Comparison of ENCODE assay signal across 12 cellular contexts in genomic region chr9:68933434-68934318, GRCh38.
DNase-seq lines count a peak whose midpoint lies in the region; ATAC-seq and TF ChIP-seq lines count a peak whose summit lies in the region.
"Had no signal": no experiment of that assay in that cellular context is flagged by ENCODE, and none has a peak within 500 bp of the region (broad histone marks: within the 10 kb centered on the region; RNA-seq: fewer than 3 reads in every experiment).

No MANE protein-coding gene starts in this region.

- H3K9me3 ChIP-seq in Caco-2 (no peaks in the 10 kb centered on the region), uterus (no peaks in the 10 kb centered on the region)
- H3K9me3 ChIP-seq: esophagus squamous epithelium had no signal

- H3K27ac ChIP-seq in uterus: peak overlapping the region in 1 of 2 donors; percentile 42

- POLR2A ChIA-PET in Caco-2 (lab: Charles Lee): no interaction called here

- TF ChIP-seq POLR2A in uterus (IDR thresholded peaks at IDR 0.05): no peak

- no peaks in the 10 kb centered on the region for H3K27me3 ChIP-seq in Caco-2 (replicated peaks; ENCODE audit: control insufficient read depth, insufficient read depth, low read length)
- no peaks in the 10 kb centered on the region for H3K27me3 ChIP-seq in uterus
- H3K27me3 ChIP-seq: esophagus squamous epithelium had no signal

- H3K4me1 Mint-ChIP-seq in Caco-2 (ENCODE audit: low read depth, unreplicated experiment): no peaks in the 10 kb centered on the region

- H3K27me3 Mint-ChIP-seq in Caco-2 (ENCODE audit: insufficient read depth, unreplicated experiment): no peaks in the 10 kb centered on the region
- H3K27me3 Mint-ChIP-seq: brain, IgD-negative memory B cell had no signal

- H3K4me3 ChIP-seq in GM08714 (ENCODE audit: low read length) (peak overlapping the region; percentile 35; the same call in 1 of the 2 replicates), Caco-2 (ENCODE audit: low read depth, low read length) (no peak overlapping the region), uterus (no peak overlapping the region)
- H3K4me3 ChIP-seq: esophagus squamous epithelium had no signal

- CTCF ChIA-PET in Caco-2 (lab: Charles Lee): no interaction called here

- BruUV-seq in Caco-2 (replicated peaks; lab: Mats Ljungman, UMichigan): no TSS peak

- no peaks in the 10 kb centered on the region for H3K36me3 Mint-ChIP-seq in Caco-2 (ENCODE audit: insufficient read depth, unreplicated experiment)

- H3K9me3 Mint-ChIP-seq in Caco-2 (ENCODE audit: unreplicated experiment): no peaks in the 10 kb centered on the region
- H3K9me3 Mint-ChIP-seq: IgD-negative memory B cell had no signal

- H3K4me1 ChIP-seq in Caco-2 (no peaks in the 10 kb centered on the region), uterus (no peaks in the 10 kb centered on the region)
- H3K4me1 ChIP-seq: esophagus squamous epithelium had no signal

- H3K4me3 Mint-ChIP-seq in Caco-2 (ENCODE audit: unreplicated experiment): no peak overlapping the region
- H3K4me3 Mint-ChIP-seq: brain had no signal

- H3K36me3 ChIP-seq in Caco-2 (ENCODE audit: control insufficient read depth, insufficient read depth, low read length): no peaks in the 10 kb centered on the region
- no peaks in the 10 kb centered on the region for H3K36me3 ChIP-seq in uterus
- H3K36me3 ChIP-seq: esophagus squamous epithelium had no signal

- intact Hi-C loops in Caco-2 (cut with micrococcal nuclease; ENCODE audit: unreplicated experiment): no loop called here
- intact Hi-C loops in uterus (cut with DNase I; ENCODE audit: low total_unique reads): no loop called here

- ATAC-seq in GM19372 (IDR thresholded peaks at IDR 0.05; ENCODE audit: low read depth, unreplicated experiment) (peak; percentile 94), HG02840 (IDR thresholded peaks at IDR 0.05; ENCODE audit: low FRiP score, unreplicated experiment) (peak; percentile 89), HG03558 (IDR thresholded peaks at IDR 0.05; ENCODE audit: extremely low read depth, unreplicated experiment) (peak; percentile 93)
- ATAC-seq: SK-N-SH treated with all-trans-retinoic acid at 6 μM for 48 hours had no signal

- TF ChIP-seq CTCF in Caco-2 (IDR thresholded peaks at IDR 0.05; ENCODE audit: insufficient read depth in 1 of 2, low read depth in 1 of 2, low read length in 1 of 2, severe bottlenecking in 1 of 2, unreplicated experiment in 1 of 2) (no peak), uterus (IDR thresholded peaks at IDR 0.05) (no peak)

- DNase-seq in Caco-2 (no peak), DMS53 (lab: John Stamatoyannopoulos, UW) (no peak), uterus (no peak)
- DNase-seq in activated CD4-positive, alpha-beta T cell treated with anti-CD3 and anti-CD28 coated beads for 4 hours: no peak
- DNase-seq: esophagus squamous epithelium had no signal

- no peak overlapping the region for H3K27ac Mint-ChIP-seq in Caco-2 (ENCODE audit: unreplicated experiment)
